1 cellular context compared by ENCODE assay signal in genomic region chr20:46638367-46639274, GRCh38.
A peak's percentile ranks its signal among the peaks of the same experiment; 100 is the strongest.
TF ChIP-seq lines count a peak whose summit lies in the region.

No MANE protein-coding gene starts in this region.

TF ChIP-seq in HepG2, 621 proteins besides CTCF, POLR2A, EP300 and RAD21 (continued from another document and continues in another):
- no peak for TF ChIP-seq AKNA (CRISPR knock-in tag; IDR thresholded peaks at IDR 0.05; ENCODE audit: borderline replicate concordance)
- TF ChIP-seq DDIT3 (CRISPR knock-in tag; IDR thresholded peaks at IDR 0.05), result no peak
- TF ChIP-seq ZNF672 (CRISPR knock-in tag; IDR thresholded peaks at IDR 0.05), result no peak
- TF ChIP-seq ZNF142 (CRISPR knock-in tag; IDR thresholded peaks at IDR 0.05), result no peak
- TF ChIP-seq ZFP90 (CRISPR knock-in tag; IDR thresholded peaks at IDR 0.05; ENCODE audit: borderline replicate concordance), result no peak
- TF ChIP-seq ZNF552 (CRISPR knock-in tag; IDR thresholded peaks at IDR 0.05; ENCODE audit: borderline replicate concordance), result peak; percentile 63; the same call in 1 of the 2 replicates
- no peak for TF ChIP-seq CBFB (CRISPR knock-in tag; IDR thresholded peaks at IDR 0.05)
- no peak for TF ChIP-seq IRF1 (CRISPR knock-in tag; IDR thresholded peaks at IDR 0.05; ENCODE audit: low read depth)
- TF ChIP-seq DZIP1 (CRISPR knock-in tag; IDR thresholded peaks at IDR 0.05), result no peak
- no peak; the same call in 1 of the 2 replicates for TF ChIP-seq NR2C2 (CRISPR knock-in tag; IDR thresholded peaks at IDR 0.05; ENCODE audit: borderline replicate concordance)
- TF ChIP-seq PAF1 (CRISPR knock-in tag; IDR thresholded peaks at IDR 0.05), result no peak
- TF ChIP-seq HNF4G (IDR thresholded peaks at IDR 0.05; ENCODE audit: borderline replicate concordance, low read depth, low read length), result peak; percentile 48; the same call in 1 of the 2 replicates
- TF ChIP-seq HNF4G (CRISPR knock-in tag; IDR thresholded peaks at IDR 0.05; ENCODE audit: borderline replicate concordance, low read depth), result no peak
- no peak for TF ChIP-seq CHCHD3 (CRISPR knock-in tag; IDR thresholded peaks at IDR 0.05)
- TF ChIP-seq TRIM22 (IDR thresholded peaks at IDR 0.05), result no peak
- TF ChIP-seq CHD2 (IDR thresholded peaks at IDR 0.05; ENCODE audit: low read depth, low read length), result no peak
- TF ChIP-seq ZNF557 (CRISPR knock-in tag; IDR thresholded peaks at IDR 0.05), result no peak
- peak; percentile 36 for TF ChIP-seq HMG20A (CRISPR knock-in tag; IDR thresholded peaks at IDR 0.05; ENCODE audit: borderline replicate concordance)
- TF ChIP-seq SAFB2 (CRISPR knock-in tag; IDR thresholded peaks at IDR 0.05; ENCODE audit: borderline replicate concordance, low read depth), result 0 out of 2 replicates have a peak, but pooled peaks have one; percentile 86
- TF ChIP-seq SKIL (CRISPR knock-in tag; IDR thresholded peaks at IDR 0.05; ENCODE audit: borderline replicate concordance), result no peak
- no peak for TF ChIP-seq RFXANK (CRISPR knock-in tag; IDR thresholded peaks at IDR 0.05)
- no peak for TF ChIP-seq POLR2AphosphoS2 (IDR thresholded peaks at IDR 0.05; ENCODE audit: low read depth, low read length)
- TF ChIP-seq SIX4 (CRISPR knock-in tag; IDR thresholded peaks at IDR 0.05), result no peak
- TF ChIP-seq ZNF75D (CRISPR knock-in tag; IDR thresholded peaks at IDR 0.05; ENCODE audit: borderline replicate concordance), result no peak
- TF ChIP-seq SP5 (CRISPR knock-in tag; IDR thresholded peaks at IDR 0.05; ENCODE audit: borderline replicate concordance, low read depth), result no peak; the same call in 1 of the 2 replicates
- TF ChIP-seq SOX5 (CRISPR knock-in tag; IDR thresholded peaks at IDR 0.05; ENCODE audit: borderline replicate concordance), result peak; percentile 51
- TF ChIP-seq ZNF776 (CRISPR knock-in tag; IDR thresholded peaks at IDR 0.05), result no peak
- TF ChIP-seq ISL2 (CRISPR knock-in tag; IDR thresholded peaks at IDR 0.05), result peak; percentile 67; the same call in 1 of the 2 replicates
- no peak for TF ChIP-seq SRSF4 (IDR thresholded peaks at IDR 0.05; ENCODE audit: low read depth, low read length, poor library complexity, severe bottlenecking)
- no peak for TF ChIP-seq ZSCAN12 (CRISPR knock-in tag; IDR thresholded peaks at IDR 0.05)
- TF ChIP-seq U2AF1 (optimal IDR thresholded peaks at IDR 0.05; ENCODE audit: low read depth, low read length), result peak; percentile 95
- no peak for TF ChIP-seq RERE (CRISPR knock-in tag; IDR thresholded peaks at IDR 0.05; ENCODE audit: low read depth)
- TF ChIP-seq ATF1 (CRISPR knock-in tag; IDR thresholded peaks at IDR 0.05), result no peak
- TF ChIP-seq ZFP62 (CRISPR knock-in tag; IDR thresholded peaks at IDR 0.05), result no peak
- TF ChIP-seq ZNF253 (CRISPR knock-in tag; IDR thresholded peaks at IDR 0.05; ENCODE audit: borderline replicate concordance), result no peak
